In genomic region chr2:118847447-118848172, GRCh38 we compare ENCODE assay signal across 9 cellular contexts. TPM values are rescaled to one million over a fixed set of nuclear protein-coding genes. Genes with fewer than 3 reads are reported as not detected.
DNase-seq lines count a peak whose midpoint lies in the region; ATAC-seq, FAIRE-seq and TF ChIP-seq lines count a peak whose summit lies in the region.
"Had no signal": no experiment of that assay in that cellular context is flagged by ENCODE, and none has a peak within 500 bp of the region (broad histone marks: within the 10 kb centered on the region; RNA-seq: fewer than 3 reads in every experiment).

TSS of gene EN1 (minus strand) at chr2:118847648. CDS start at chr2:118847167, 481 bp downstream.

- H3K36me3 Mint-ChIP-seq in activated T-helper 1 cell treated with anti-CD3 and anti-CD28 coated beads, Interleukin-12 subunit alpha, Interleukin-12 subunit beta, Interleukin-2, Interleukin-4 antibody, amounts not matched to agents 30 ng/mL and 10 ng/mL and 1 ng/mL, durations not matched to agents 14 hours and 24 hours and 36 hours (ENCODE audit: low read depth), result peaks cover 6% of the 10 kb centered on the region

- peaks cover 73% of the 10 kb centered on the region for H3K27me3 Mint-ChIP-seq in activated T-helper 1 cell treated with anti-CD3 and anti-CD28 coated beads, Interleukin-12 subunit alpha, Interleukin-12 subunit beta, Interleukin-2, Interleukin-4 antibody, amounts not matched to agents 30 ng/mL and 10 ng/mL and 1 ng/mL, durations not matched to agents 14 hours and 24 hours and 36 hours (ENCODE audit: insufficient read depth)

- H3K9me3 ChIP-seq in thoracic aorta, result no peaks in the 10 kb centered on the region

- no peaks in the 10 kb centered on the region for H3K9me3 Mint-ChIP-seq in activated T-helper 1 cell treated with anti-CD3 and anti-CD28 coated beads, Interleukin-12 subunit alpha, Interleukin-12 subunit beta, Interleukin-2, Interleukin-4 antibody, amounts not matched to agents 30 ng/mL and 10 ng/mL and 1 ng/mL, durations not matched to agents 14 hours and 24 hours and 36 hours

- no peak for TF ChIP-seq CTCF in thoracic aorta (IDR thresholded peaks at IDR 0.05)

- H3K27me3 ChIP-seq in thoracic aorta (replicated peaks; ENCODE audit: insufficient read depth), result peaks cover 43% of the 10 kb centered on the region

- no peaks in the 10 kb centered on the region for H3K36me3 ChIP-seq in thoracic aorta

- no peak for ATAC-seq in thoracic aorta (ENCODE audit: insufficient number of reproducible peaks, low FRiP score, low read depth)
- no peak for ATAC-seq in HG03095 (IDR thresholded peaks at IDR 0.05; ENCODE audit: unreplicated experiment)
- no peak for ATAC-seq in activated CD4-positive, CD25-positive, alpha-beta regulatory T cell treated with anti-CD3 and anti-CD28 coated beads, Interleukin-2, amount 50 U/mL, for 24 hours

- H3K4me1 ChIP-seq in thoracic aorta (ENCODE audit: control insufficient read depth in 1 of 2, low read depth in 2 of 2), result peaks cover 23 to 35% of the 10 kb centered on the region in 2 donors

- peaks cover 4% of the 10 kb centered on the region for H3K4me1 Mint-ChIP-seq in activated T-helper 1 cell treated with anti-CD3 and anti-CD28 coated beads, Interleukin-12 subunit alpha, Interleukin-12 subunit beta, Interleukin-2, Interleukin-4 antibody, amounts not matched to agents 30 ng/mL and 10 ng/mL and 1 ng/mL, durations not matched to agents 14 hours and 24 hours and 36 hours (ENCODE audit: low read depth)

- H3K4me3 Mint-ChIP-seq in activated T-helper 1 cell treated with anti-CD3 and anti-CD28 coated beads, Interleukin-12 subunit alpha, Interleukin-12 subunit beta, Interleukin-2, Interleukin-4 antibody, amounts not matched to agents 30 ng/mL and 10 ng/mL and 1 ng/mL, durations not matched to agents 14 hours and 24 hours and 36 hours, result peak within 1 kb of the TSS; percentile 30

- peak within 1 kb of the TSS; percentile 83 for H3K27ac Mint-ChIP-seq in activated T-helper 1 cell treated with anti-CD3 and anti-CD28 coated beads, Interleukin-12 subunit alpha, Interleukin-12 subunit beta, Interleukin-2, Interleukin-4 antibody, amounts not matched to agents 30 ng/mL and 10 ng/mL and 1 ng/mL, durations not matched to agents 14 hours and 24 hours and 36 hours

- intact Hi-C loops in activated T-helper 1 cell treated with anti-CD3 and anti-CD28 coated beads, Interleukin-12 subunit alpha, Interleukin-12 subunit beta, Interleukin-2, Interleukin-4 antibody, amounts not matched to agents 30 ng/mL and 10 ng/mL and 1 ng/mL, durations not matched to agents 14 hours and 24 hours and 36 hours (cut with micrococcal nuclease), result no loop called here

- no peak within 1 kb of the TSS for H3K27ac ChIP-seq in thoracic aorta

- peak within 1 kb of the TSS; percentile 67 for H3K4me3 ChIP-seq in thoracic aorta

- FAIRE-seq in GM12892 (lab: Jason Lieb, UNC), result no peak

- TF ChIP-seq POLR2A in GM12892 (IDR thresholded peaks at IDR 0.05; ENCODE audit: low read depth, low read length), result no peak

- DNase-seq in activated T-cell treated with anti-CD3 and anti-CD28 coated beads for 24 hours (ENCODE audit: low read depth) (peak; percentile 15), iPS-NIHi11 (ENCODE audit: low spot score) (peak; percentile 76), thoracic aorta (ENCODE audit: low spot score) (no peak), GM12892 (ENCODE audit: insufficient read length) (no peak)
- no peak for DNase-seq in activated T-cell treated with anti-CD3 and anti-CD28 coated beads, Interleukin-2, amount 50 U/mL, for 1 hour
- no peak for DNase-seq in activated T-helper 1 cell treated with anti-CD3 and anti-CD28 coated beads, Interleukin-12 subunit alpha, Interleukin-12 subunit beta, Interleukin-2, Interleukin-4 antibody, amounts not matched to agents 30 ng/mL and 10 ng/mL and 1 ng/mL, durations not matched to agents 14 hours and 24 hours and 36 hours (ENCODE audit: low spot score)

RNA-seq across cellular contexts. Expression of gene EN1, which starts in this region (rescaled TPM):
- total RNA-seq in activated T-helper 1 cell treated with anti-CD3 and anti-CD28 coated beads, Interleukin-12 subunit alpha, Interleukin-12 subunit beta, Interleukin-2, Interleukin-4 antibody, amounts not matched to agents 30 ng/mL and 10 ng/mL and 1 ng/mL, durations not matched to agents 14 hours and 24 hours and 36 hours, result not detected in 2 replicates
- total RNA-seq in thoracic aorta, result not detected
- polyA plus RNA-seq in GM12892 (2012; ENCODE audit: missing spikeins), result not detected
- total RNA-seq: T-helper 1 cell treated with Interleukin-12 subunit alpha and Interleukin-12 subunit beta and Interleukin-4 antibody, amounts not matched to agents 30 ng/mL and 1 ng/mL, for 36 hours had no signal

Comparison
In these comparisons a context has a peak if more than half of its experiments do, and no peak if none do; other contexts are left out.
1. DNase-seq: peak in activated T-cell treated with anti-CD3 and anti-CD28 coated beads for 24 hours (single experiment) and iPS-NIHi11 (single experiment); none in activated T-cell treated with anti-CD3 and anti-CD28 coated beads, Interleukin-2, amount 50 U/mL, for 1 hour (single experiment), activated T-helper 1 cell treated with anti-CD3 and anti-CD28 coated beads, Interleukin-12 subunit alpha, Interleukin-12 subunit beta, Interleukin-2, Interleukin-4 antibody, amounts not matched to agents 30 ng/mL and 10 ng/mL and 1 ng/mL, durations not matched to agents 14 hours and 24 hours and 36 hours (single experiment), thoracic aorta (single experiment) and GM12892 (single experiment).